ENCODE assay signal across 16 cellular contexts in the genomic region with DNA sequence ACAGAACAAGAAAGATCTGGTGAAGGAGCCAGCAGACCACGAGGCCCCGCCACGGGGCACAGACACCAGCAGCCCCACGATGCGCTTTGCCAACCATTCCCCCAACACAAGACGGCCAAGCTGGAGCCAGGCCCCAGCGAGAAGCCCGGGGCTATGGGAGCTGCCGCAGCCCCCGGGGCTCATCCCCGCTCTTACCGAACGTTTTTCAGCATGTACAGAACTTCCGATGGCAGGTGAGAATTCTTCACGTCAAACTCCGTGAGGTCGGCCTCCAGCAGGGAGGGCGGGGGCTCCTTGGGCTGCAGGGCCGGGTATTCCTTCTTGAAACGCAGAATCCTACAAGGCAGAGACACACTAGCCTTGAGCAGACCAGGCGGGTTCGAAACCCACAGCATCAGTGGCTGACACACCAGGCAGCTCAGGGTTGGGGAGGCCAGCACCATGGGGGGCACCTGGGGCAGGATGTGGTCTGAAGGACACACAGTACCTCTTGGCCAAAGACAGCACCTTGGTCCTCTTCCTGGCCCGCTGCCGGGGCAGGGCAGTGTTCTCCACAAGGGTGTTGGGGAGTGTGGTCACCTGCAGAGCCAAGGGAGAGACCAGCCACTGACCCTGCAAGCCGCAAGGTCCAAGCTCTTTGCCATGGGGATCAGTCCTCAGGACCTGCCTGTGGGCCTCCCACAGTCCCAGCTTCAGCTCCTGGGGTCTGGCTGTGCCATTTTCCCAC.
"Had no signal": no experiment of that assay in that cellular context is flagged by ENCODE, and none has a peak within 500 bp of the region (broad histone marks: within the 10 kb centered on the region; RNA-seq: fewer than 3 reads in every experiment).

No MANE protein-coding gene starts in this region.

- H3K9me3 ChIP-seq: adrenal gland, esophagus squamous epithelium had no signal

- H3K36me3 Mint-ChIP-seq: immature natural killer cell; naive thymus-derived CD8-positive, alpha-beta T cell; type B pancreatic cell had no signal

- H3K4me1 ChIP-seq: adrenal gland had no signal

- H3K27me3 ChIP-seq: adrenal gland, esophagus squamous epithelium had no signal

- H3K4me3 Mint-ChIP-seq: activated CD4-positive, alpha-beta T cell treated with anti-CD3 and anti-CD28 coated beads, Interleukin-2, amount 10 ng/mL, durations not matched to agents 24 days and 14 days; activated CD8-positive, alpha-beta T cell treated with anti-CD3 and anti-CD28 coated beads for 36 hours; activated naive CD4-positive, alpha-beta T cell treated with anti-CD3 and anti-CD28 coated beads for 36 hours; activated T-cell treated with anti-CD3 and anti-CD28 coated beads, Interleukin-2, amount 50 U/mL, for 24 hours; effector memory CD8-positive, alpha-beta T cell; immature natural killer cell; memory B cell; naive thymus-derived CD8-positive, alpha-beta T cell; T-helper 1 cell treated with Interleukin-12 subunit alpha and Interleukin-12 subunit beta and Interleukin-4 antibody, amounts not matched to agents 30 μg/mL and 1 μg/mL, for 36 hours; type B pancreatic cell had no signal

- H3K4me3 ChIP-seq: adrenal gland, esophagus squamous epithelium had no signal

- H3K27ac ChIP-seq: adrenal gland had no signal

- DNase-seq: activated CD4-positive, alpha-beta T cell treated with anti-CD3 and anti-CD28 coated beads, Interleukin-2, amount 10 ng/mL, durations not matched to agents 24 days and 14 days; activated CD8-positive, alpha-beta T cell treated with anti-CD3 and anti-CD28 coated beads for 36 hours; activated naive CD4-positive, alpha-beta T cell treated with anti-CD3 and anti-CD28 coated beads for 36 hours; activated T-cell treated with anti-CD3 and anti-CD28 coated beads, Interleukin-2, amount 50 U/mL, for 24 hours; adrenal gland; effector memory CD8-positive, alpha-beta T cell; esophagus squamous epithelium; immature natural killer cell; retina; stimulated activated naive CD4-positive, alpha-beta T cell; substantia nigra had no signal

- H3K9me3 Mint-ChIP-seq: activated CD4-positive, alpha-beta T cell treated with anti-CD3 and anti-CD28 coated beads, Interleukin-2, amount 10 ng/mL, durations not matched to agents 24 days and 14 days; activated CD8-positive, alpha-beta T cell treated with anti-CD3 and anti-CD28 coated beads for 36 hours; activated naive CD4-positive, alpha-beta T cell treated with anti-CD3 and anti-CD28 coated beads for 36 hours; activated T-cell treated with anti-CD3 and anti-CD28 coated beads, Interleukin-2, amount 50 U/mL, for 24 hours; activated T-helper 2 cell treated with anti-CD3 and anti-CD28 coated beads, Interferon-gamma antibody, Interleukin-2, Interleukin-4, amounts not matched to agents 10 μg/mL and 5 μg/mL and 100 μg/mL, durations not matched to agents 14 hours and 24 hours and 36 hours; effector memory CD8-positive, alpha-beta T cell; immature natural killer cell; memory B cell; naive thymus-derived CD8-positive, alpha-beta T cell; T-helper 1 cell treated with Interleukin-12 subunit alpha and Interleukin-12 subunit beta and Interleukin-4 antibody, amounts not matched to agents 30 μg/mL and 1 μg/mL, for 36 hours had no signal

- H3K36me3 ChIP-seq: adrenal gland had no signal

- H3K4me1 Mint-ChIP-seq: immature natural killer cell had no signal

- ATAC-seq: effector memory CD8-positive, alpha-beta T cell; naive thymus-derived CD8-positive, alpha-beta T cell had no signal

- H3K27me3 Mint-ChIP-seq: activated CD4-positive, alpha-beta T cell treated with anti-CD3 and anti-CD28 coated beads, Interleukin-2, amount 10 ng/mL, durations not matched to agents 24 days and 14 days; activated CD8-positive, alpha-beta T cell treated with anti-CD3 and anti-CD28 coated beads for 36 hours; activated T-cell treated with anti-CD3 and anti-CD28 coated beads, Interleukin-2, amount 50 U/mL, for 24 hours; memory B cell; naive thymus-derived CD8-positive, alpha-beta T cell; type B pancreatic cell had no signal

- H3K27ac Mint-ChIP-seq: activated CD4-positive, alpha-beta T cell treated with anti-CD3 and anti-CD28 coated beads, Interleukin-2, amount 10 ng/mL, durations not matched to agents 24 days and 14 days; activated CD8-positive, alpha-beta T cell treated with anti-CD3 and anti-CD28 coated beads for 36 hours; activated naive CD4-positive, alpha-beta T cell treated with anti-CD3 and anti-CD28 coated beads for 36 hours; activated T-cell treated with anti-CD3 and anti-CD28 coated beads, Interleukin-2, amount 50 U/mL, for 24 hours; activated T-helper 2 cell treated with anti-CD3 and anti-CD28 coated beads, Interferon-gamma antibody, Interleukin-2, Interleukin-4, amounts not matched to agents 10 μg/mL and 5 μg/mL and 100 μg/mL, durations not matched to agents 14 hours and 24 hours and 36 hours; effector memory CD8-positive, alpha-beta T cell; immature natural killer cell; memory B cell; naive thymus-derived CD8-positive, alpha-beta T cell; T-helper 1 cell treated with Interleukin-12 subunit alpha and Interleukin-12 subunit beta and Interleukin-4 antibody, amounts not matched to agents 30 μg/mL and 1 μg/mL, for 36 hours; type B pancreatic cell had no signal
